In genomic region chr4:43754566-43754965, GRCh38 we compare ENCODE assay signal across 21 cellular contexts.
A peak's percentile ranks its signal among the peaks of the same experiment; 100 is the strongest.
DNase-seq lines count a peak whose midpoint lies in the region; ATAC-seq, FAIRE-seq and TF ChIP-seq lines count a peak whose summit lies in the region.
"Had no signal": no experiment of that assay in that cellular context is flagged by ENCODE, and none has a peak within 500 bp of the region (broad histone marks: within the 10 kb centered on the region; RNA-seq: fewer than 3 reads in every experiment).

No MANE protein-coding gene starts in this region.

- no peaks in the 10 kb centered on the region for H3K36me3 Mint-ChIP-seq in stimulated activated memory B cell treated with anti-CD40 and anti-IgM and Interleukin-4, amounts not matched to agents 10 μg/mL and 1 μg/mL and 100 μg/mL, for 72 hours
- H3K36me3 Mint-ChIP-seq: CD4-positive, CD25-positive, alpha-beta regulatory T cell; CD8-positive, alpha-beta memory T cell had no signal

- 77 to 83% methylated on average over 3 of the region's 3 CpGs for WGBS in lower leg skin, 2 donors

- no peaks in the 10 kb centered on the region for H3K4me1 Mint-ChIP-seq in stimulated activated memory B cell treated with anti-CD40 and anti-IgM and Interleukin-4, amounts not matched to agents 10 μg/mL and 1 μg/mL and 100 μg/mL, for 72 hours
- H3K4me1 Mint-ChIP-seq: CD4-positive, CD25-positive, alpha-beta regulatory T cell; CD8-positive, alpha-beta memory T cell; IgD-negative memory B cell had no signal

- ATAC-seq in GM19035 (IDR thresholded peaks at IDR 0.05; ENCODE audit: unreplicated experiment), result no peak
- ATAC-seq in stimulated activated memory B cell treated with anti-CD40 and anti-IgM and Interleukin-4, amounts not matched to agents 10 μg/mL and 1 μg/mL and 100 μg/mL, for 72 hours, result no peak
- ATAC-seq: HepG2 had no signal

- H3K4me3 ChIP-seq in lower leg skin (ENCODE audit: low read depth, poor library complexity, severe bottlenecking), result no peak overlapping the region

- no peak for TF ChIP-seq CTCF in lower leg skin (IDR thresholded peaks at IDR 0.05)

- TF ChIP-seq POLR2A in lower leg skin (IDR thresholded peaks at IDR 0.05), result no peak

- H3K9me3 Mint-ChIP-seq in stimulated activated memory B cell treated with anti-CD40 and anti-IgM and Interleukin-4, amounts not matched to agents 10 μg/mL and 1 μg/mL and 100 μg/mL, for 72 hours, result peaks cover 3% of the 10 kb centered on the region
- H3K9me3 Mint-ChIP-seq: H9, IgD-negative memory B cell had no signal

- H3K4me3 Mint-ChIP-seq in stimulated activated memory B cell treated with anti-CD40 and anti-IgM and Interleukin-4, amounts not matched to agents 10 μg/mL and 1 μg/mL and 100 μg/mL, for 72 hours, result no peak overlapping the region
- H3K4me3 Mint-ChIP-seq: CD4-positive, CD25-positive, alpha-beta regulatory T cell; CD8-positive, alpha-beta memory T cell; H9; IgD-negative memory B cell had no signal

- no peaks in the 10 kb centered on the region for H3K27me3 Mint-ChIP-seq in stimulated activated memory B cell treated with anti-CD40 and anti-IgM and Interleukin-4, amounts not matched to agents 10 μg/mL and 1 μg/mL and 100 μg/mL, for 72 hours
- H3K27me3 Mint-ChIP-seq: CD4-positive, CD25-positive, alpha-beta regulatory T cell; CD8-positive, alpha-beta memory T cell; IgD-negative memory B cell had no signal

- FAIRE-seq in islet of Langerhans (lab: Jason Lieb, UNC), result peak; percentile 13
- FAIRE-seq: G401.6, GM12891, H1, HepG2 had no signal

- DNase-seq in NCI-H1694 (lab: John Stamatoyannopoulos, UW) (peak; percentile 22), cerebellar cortex (ENCODE audit: low spot score) (peak; percentile 86), lower leg skin (ENCODE audit: low spot score in 2 of 2) (no peak)
- DNase-seq: ACHN; BE2C; CD4-positive, CD25-positive, alpha-beta regulatory T cell; CD8-positive, alpha-beta memory T cell; COR-L47; DMS 273 treated with DMSO at 0.1 percent for 48 hours; DMS53; DND-41; EL; H9 had no signal

- intact Hi-C loops in lower leg skin (cut with DNase I; ENCODE audit: low total_unique reads), result no loop called here

- H3K27ac Mint-ChIP-seq in stimulated activated memory B cell treated with anti-CD40 and anti-IgM and Interleukin-4, amounts not matched to agents 10 μg/mL and 1 μg/mL and 100 μg/mL, for 72 hours, result no peak overlapping the region
- H3K27ac Mint-ChIP-seq: CD4-positive, CD25-positive, alpha-beta regulatory T cell; CD8-positive, alpha-beta memory T cell; IgD-negative memory B cell had no signal

Comparison
In these comparisons a context has a peak if more than half of its experiments do, and no peak if none do; other contexts are left out.
1. DNase-seq: peak in NCI-H1694 (single experiment) and cerebellar cortex (single experiment); none in lower leg skin (0 of 2).